17 cellular contexts compared by ENCODE assay signal in the genomic region with DNA sequence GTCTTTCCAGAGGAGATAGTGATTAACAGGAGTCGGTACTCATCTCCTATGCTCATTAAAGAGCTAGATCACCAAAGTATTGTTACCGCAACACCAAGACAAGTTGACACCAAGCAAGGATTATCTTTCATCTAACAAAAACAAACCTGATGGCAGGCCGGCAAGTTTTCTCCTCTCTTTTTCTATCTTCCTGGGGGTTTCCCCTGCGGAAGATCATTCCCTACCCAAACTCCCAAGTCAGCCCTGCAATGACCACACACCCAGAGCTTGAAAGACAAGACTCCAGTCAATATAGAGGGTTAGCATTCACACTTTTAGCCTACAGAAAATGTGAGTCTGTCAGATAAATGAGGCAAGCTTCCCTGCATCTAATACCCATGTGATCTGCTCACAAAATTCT.
DNase-seq lines count a peak whose midpoint lies in the region; ATAC-seq, FAIRE-seq and TF ChIP-seq lines count a peak whose summit lies in the region.
"Had no signal": no experiment of that assay in that cellular context is flagged by ENCODE, and none has a peak within 500 bp of the region (broad histone marks: within the 10 kb centered on the region; RNA-seq: fewer than 3 reads in every experiment).

No MANE protein-coding gene starts in this region.

- H3K9ac ChIP-seq in astrocyte (ENCODE audit: low read length) (no peak overlapping the region), mesenchymal stem cell (ENCODE audit: low read length) (no peak overlapping the region)

- no peak overlapping the region for H2BK5ac ChIP-seq in mesenchymal stem cell (ENCODE audit: low read depth, low read length, poor library complexity, severe bottlenecking)

- H3K4ac ChIP-seq in mesenchymal stem cell (ENCODE audit: low read depth in 1 of 2, low read length in 2 of 2) = no peak overlapping the region

- H3K36me3 Mint-ChIP-seq in MCF 10A (ENCODE audit: insufficient read depth, unreplicated experiment) = peaks cover 43% of the 10 kb centered on the region
- H3K36me3 Mint-ChIP-seq in astrocyte (ENCODE audit: low read depth, unreplicated experiment) = no peaks in the 10 kb centered on the region

- H3K4me2 ChIP-seq in astrocyte (ENCODE audit: low read length) = peak overlapping the region; percentile 5
- peak overlapping the region; percentile 40 for H3K4me2 ChIP-seq in mesenchymal stem cell (ENCODE audit: low read length, poor library complexity, severe bottlenecking)

- peak overlapping the region; percentile 60 for H2AK5ac ChIP-seq in mesenchymal stem cell (ENCODE audit: low read length, severe bottlenecking)

- H3K27ac ChIP-seq in breast epithelium (no peak overlapping the region), astrocyte (ENCODE audit: low read depth, low read length) (no peak overlapping the region), mesenchymal stem cell (ENCODE audit: low read length, poor library complexity, severe bottlenecking) (no peak overlapping the region)

- H3K9me3 ChIP-seq in breast epithelium (no peaks in the 10 kb centered on the region), astrocyte (ENCODE audit: insufficient read depth, low read depth, low read length) (no peaks in the 10 kb centered on the region), mesenchymal stem cell (ENCODE audit: control insufficient read depth, low read length) (no peaks in the 10 kb centered on the region)
- H3K9me3 ChIP-seq: HAP-1 had no signal

- intact Hi-C loops in MCF 10A (cut with micrococcal nuclease) (no loop called here), breast epithelium (cut with DNase I; ENCODE audit: low total_unique reads) (no loop called here)

- no peak overlapping the region for H3K4me3 Mint-ChIP-seq in MCF 10A (ENCODE audit: unreplicated experiment)
- H3K4me3 Mint-ChIP-seq in astrocyte (ENCODE audit: unreplicated experiment) = no peak overlapping the region

- no peak overlapping the region for H3K14ac ChIP-seq in mesenchymal stem cell (ENCODE audit: low read length in 2 of 2)

- no peak overlapping the region for H3K18ac ChIP-seq in mesenchymal stem cell (ENCODE audit: low read depth in 1 of 2, low read length in 2 of 2)

- H3K27me3 Mint-ChIP-seq in MCF 10A (ENCODE audit: insufficient read depth, unreplicated experiment) = no peaks in the 10 kb centered on the region
- no peaks in the 10 kb centered on the region for H3K27me3 Mint-ChIP-seq in astrocyte (ENCODE audit: low read depth, unreplicated experiment)

- no peak overlapping the region for H2BK12ac ChIP-seq in mesenchymal stem cell (ENCODE audit: low read length in 2 of 2)

- H3K27me3 ChIP-seq in breast epithelium (no peaks in the 10 kb centered on the region), astrocyte (ENCODE audit: insufficient read depth, low read length) (no peaks in the 10 kb centered on the region), mesenchymal stem cell (ENCODE audit: control insufficient read depth in 1 of 2, insufficient read depth in 1 of 2, low read length in 2 of 2) (no peaks in the 10 kb centered on the region)

- peaks cover 38% of the 10 kb centered on the region for H3K79me1 ChIP-seq in mesenchymal stem cell (replicated peaks; ENCODE audit: low read length, poor library complexity, severe bottlenecking)

- CTCF ChIA-PET in MCF 10A (lab: Yijun Ruan, JAX) = interaction anchor here (0.5 to 0.6 kb wide), 2 partner anchors 94 to 311 kb away, joined by 3 to 4 read pairs; no protein-coding TSS in a partner anchor

- POLR2A ChIA-PET in MCF 10A (lab: Yijun Ruan, JAX) = interaction anchor here (0.7 kb wide), 1 partner anchor 30 kb away, joined by 3 read pairs; no protein-coding TSS in a partner anchor

- peaks cover 45% of the 10 kb centered on the region for H3K4me1 Mint-ChIP-seq in MCF 10A (ENCODE audit: insufficient read depth, unreplicated experiment)
- peaks cover 36% of the 10 kb centered on the region for H3K4me1 Mint-ChIP-seq in astrocyte (ENCODE audit: low read depth, unreplicated experiment)

- no peak overlapping the region for H3K4me3 ChIP-seq in breast epithelium
- H3K4me3 ChIP-seq in astrocyte (ENCODE audit: insufficient read depth, low read depth, low read length) = no peak overlapping the region
- no peak overlapping the region for H3K4me3 ChIP-seq in mesenchymal stem cell (ENCODE audit: insufficient read depth in 1 of 2, low read depth in 1 of 2, low read length in 2 of 2)
- H3K4me3 ChIP-seq: HAP-1 had no signal

- ATAC-seq in GM18858 (IDR thresholded peaks at IDR 0.05; ENCODE audit: unreplicated experiment) (no peak), omental fat pad (ENCODE audit: low FRiP score) (no peak)

- H4K91ac ChIP-seq in mesenchymal stem cell (ENCODE audit: low read length) = no peak overlapping the region

- no peak for FAIRE-seq in astrocyte (lab: Jason Lieb, UNC)
- peak; percentile 42 for FAIRE-seq in urothelium cell line (lab: Jason Lieb, UNC)
- FAIRE-seq in GM12891 (lab: Jason Lieb, UNC) = no peak

- no peak overlapping the region for H2BK15ac ChIP-seq in mesenchymal stem cell (ENCODE audit: low read depth, poor library complexity, severe bottlenecking)

- H3K36me3 ChIP-seq in breast epithelium (no peaks in the 10 kb centered on the region), astrocyte (ENCODE audit: insufficient read depth, low read length) (no peaks in the 10 kb centered on the region), mesenchymal stem cell (ENCODE audit: control insufficient read depth in 1 of 2, insufficient read depth in 2 of 2, low read depth in 1 of 2, low read length in 2 of 2) (peaks cover 0 to 7% of the 10 kb centered on the region in 2 experiments)
- H3K36me3 ChIP-seq: HAP-1 had no signal

- H3K4me1 ChIP-seq in breast epithelium (no peaks in the 10 kb centered on the region), astrocyte (ENCODE audit: insufficient read depth, low read length) (peaks cover 13% of the 10 kb centered on the region), mesenchymal stem cell (ENCODE audit: control insufficient read depth, insufficient read depth, low read depth, low read length) (peaks cover 21% of the 10 kb centered on the region)
- H3K4me1 ChIP-seq: HAP-1 had no signal

- DNase-seq in MCF 10A (ENCODE audit: unreplicated experiment) (no peak), breast epithelium (ENCODE audit: low spot score in 2 of 2) (no peak), astrocyte (ENCODE audit: low read depth) (no peak), mesenchymal stem cell (no peak), urothelium cell line (ENCODE audit: low spot score) (no peak), omental fat pad (ENCODE audit: low spot score) (no peak), GM12891 (ENCODE audit: insufficient read length, low spot score) (no peak)
- DNase-seq: C1 segment of cervical spinal cord, DMS153, EL, MV-4-11, NCI-H1417 treated with DMSO at 0.1 percent for 48 hours, NCI-H2029 treated with DMSO at 0.1 percent for 48 hours, NCI-H510A treated with DMSO at 0.1 percent for 48 hours, Right ventricle myocardium superior had no signal

- H3K79me2 ChIP-seq in astrocyte (ENCODE audit: insufficient read depth, low read length) = peaks cover 85% of the 10 kb centered on the region

- BruUV-seq in MCF 10A (replicated peaks; lab: Mats Ljungman, UMichigan) = no TSS peak

- TF ChIP-seq CTCF in MCF 10A (IDR thresholded peaks at IDR 0.05; ENCODE audit: unreplicated experiment) = no peak
- TF ChIP-seq CTCF in breast epithelium (IDR thresholded peaks at IDR 0.05) = no peak
- no peak for TF ChIP-seq CTCF in astrocyte (IDR thresholded peaks at IDR 0.05; ENCODE audit: insufficient read depth, low read depth, low read length)
- no peak for TF ChIP-seq CTCF in omental fat pad (IDR thresholded peaks at IDR 0.05)

- 65% methylated on average over 4 of the region's 4 CpGs for WGBS in mesenchymal stem cell

- H4K8ac ChIP-seq in mesenchymal stem cell (ENCODE audit: low read length) = no peak overlapping the region

- peaks cover 77% of the 10 kb centered on the region for H4K20me1 ChIP-seq in astrocyte (ENCODE audit: insufficient read depth, low read length)

- TF ChIP-seq POLR2A in breast epithelium (IDR thresholded peaks at IDR 0.05) = no peak
- no peak for TF ChIP-seq POLR2A in GM12891 (IDR thresholded peaks at IDR 0.05; ENCODE audit: low read depth, low read length)

- H3K9me3 Mint-ChIP-seq in MCF 10A (ENCODE audit: unreplicated experiment) (no peaks in the 10 kb centered on the region), astrocyte (ENCODE audit: unreplicated experiment) (no peaks in the 10 kb centered on the region)

- H3K23ac ChIP-seq in mesenchymal stem cell (ENCODE audit: low read length in 2 of 2) = no peak overlapping the region

- H2BK120ac ChIP-seq in mesenchymal stem cell (ENCODE audit: low read depth, low read length) = no peak overlapping the region

- no peak overlapping the region for H2AFZ ChIP-seq in astrocyte (ENCODE audit: low read depth, low read length)
- no peak overlapping the region for H2AFZ ChIP-seq in mesenchymal stem cell (ENCODE audit: low read depth, low read length)

- H3K27ac Mint-ChIP-seq in MCF 10A (ENCODE audit: low read depth, unreplicated experiment) (peak overlapping the region; percentile 28), astrocyte (ENCODE audit: unreplicated experiment) (peak overlapping the region; percentile 12)

TF ChIP-seq in GM12891, 5 proteins besides CTCF, POLR2A, EP300 and RAD21:
- TF ChIP-seq SPI1 (IDR thresholded peaks at IDR 0.05; ENCODE audit: low read depth, low read length) (no peak), POU2F2 (IDR thresholded peaks at IDR 0.05; ENCODE audit: low read depth, low read length) (no peak), TAF1 (IDR thresholded peaks at IDR 0.05; ENCODE audit: low read depth, low read length) (no peak), PAX5 (IDR thresholded peaks at IDR 0.05; ENCODE audit: insufficient read depth, low read length, severe bottlenecking) (no peak), POLR2AphosphoS5 (IDR thresholded peaks at IDR 0.05; ENCODE audit: low read depth, low read length) (no peak)
